14 cellular contexts compared by ENCODE assay signal in genomic region chr12:24808651-24809050, GRCh38.
A peak's percentile ranks its signal among the peaks of the same experiment; 100 is the strongest.
DNase-seq lines count a peak whose midpoint lies in the region; ATAC-seq and TF ChIP-seq lines count a peak whose summit lies in the region.
"Had no signal": no experiment of that assay in that cellular context is flagged by ENCODE, and none has a peak within 500 bp of the region (broad histone marks: within the 10 kb centered on the region; RNA-seq: fewer than 3 reads in every experiment).

No MANE protein-coding gene starts in this region.

- intact Hi-C loops in Right ventricle myocardium inferior (cut with DNase I), result no loop called here

- DNase-seq in Caki2 (ENCODE audit: low read depth) (peak; percentile 6), epithelial cell of proximal tubule (ENCODE audit: low read depth) (peak; percentile 53), renal cortical epithelial cell (ENCODE audit: low read depth) (peak; percentile 79), Right ventricle myocardium inferior (ENCODE audit: missing footprints) (no peak)
- no peak for DNase-seq in stimulated activated CD8-positive, alpha-beta memory T cell treated with anti-CD3 and anti-CD28 coated beads, Interleukin-4, amount 100 ng/mL, for 48 hours
- DNase-seq: AML-193; Caco-2; CD4-positive, alpha-beta T cell; CD8-positive, alpha-beta T cell; DMS 273 treated with DMSO at 0.1 percent for 48 hours; DMS79 treated with DMSO at 0.1 percent for 48 hours; GF-D8 had no signal

- ATAC-seq in Right ventricle myocardium inferior, result no peak
- ATAC-seq: A549; CD8-positive, alpha-beta T cell had no signal

- in situ Hi-C loops in Caki2 (cut with HindIII; ENCODE audit: low pct_unique_long_range_greater_than_20kb, low sequenced_read_pairs), result no loop called here

- TF ChIP-seq CTCF in epithelial cell of proximal tubule (conservative IDR thresholded peaks at IDR 0.05; ENCODE audit: low read depth, low read length), result no peak

- no peak overlapping the region for H3K4me3 ChIP-seq in epithelial cell of proximal tubule (ENCODE audit: low read depth, low read length)
- H3K4me3 ChIP-seq: A549; BLaER1 treated with 17β-estradiol and CSF1 and Interleukin-3, amounts not matched to agents 10 nM and 100 nM had no signal

Comparison
In these comparisons a context has a peak if more than half of its experiments do, and no peak if none do; other contexts are left out.
1. DNase-seq: peak in Caki2 (single experiment), epithelial cell of proximal tubule (single experiment) and renal cortical epithelial cell (single experiment); none in Right ventricle myocardium inferior (single experiment) and stimulated activated CD8-positive, alpha-beta memory T cell treated with anti-CD3 and anti-CD28 coated beads, Interleukin-4, amount 100 ng/mL, for 48 hours (single experiment).